ENCODE assay signal across 15 cellular contexts in genomic region chr22:46196268-46196667, GRCh38. TPM values are rescaled to one million over a fixed set of nuclear protein-coding genes. Genes with fewer than 3 reads are reported as not detected.
A peak's percentile ranks its signal among the peaks of the same experiment; 100 is the strongest.
DNase-seq lines count a peak whose midpoint lies in the region; FAIRE-seq and TF ChIP-seq lines count a peak whose summit lies in the region.
"Had no signal": no experiment of that assay in that cellular context is flagged by ENCODE, and none has a peak within 500 bp of the region (broad histone marks: within the 10 kb centered on the region; RNA-seq: fewer than 3 reads in every experiment).

No MANE protein-coding gene starts in this region.

- H3K27ac ChIP-seq in colonic mucosa: peak overlapping the region; percentile 72
- peak overlapping the region; percentile 93 to 98 for H3K27ac ChIP-seq in small intestine (ENCODE audit: low read depth in 1 of 2, low read length in 1 of 2)
- no peak overlapping the region for H3K27ac ChIP-seq in uterus
- H3K27ac ChIP-seq: esophagus muscularis mucosa, KMS-11, sigmoid colon had no signal

- H3K27me3 ChIP-seq in colonic mucosa: no peaks in the 10 kb centered on the region
- H3K27me3 ChIP-seq in small intestine (ENCODE audit: control insufficient read depth in 2 of 2, insufficient read depth in 2 of 2, low read length in 2 of 2): no peaks in the 10 kb centered on the region
- no peaks in the 10 kb centered on the region for H3K27me3 ChIP-seq in uterus
- H3K27me3 ChIP-seq: esophagus muscularis mucosa, sigmoid colon had no signal

- FAIRE-seq in small intestine (lab: Jason Lieb, UNC) (no peak), GM12892 (lab: Jason Lieb, UNC) (no peak)
- FAIRE-seq: GM12878, RCC 7860 had no signal

- WGBS in small intestine, 3 donors: 18 to 63% (median 43%) methylated on average over 8 of the region's 8 CpGs

- no peak for TF ChIP-seq CTCF in colonic mucosa (IDR thresholded peaks at IDR 0.05)
- no peak for TF ChIP-seq CTCF in uterus (IDR thresholded peaks at IDR 0.05)

- DNase-seq in G401 (ENCODE audit: low spot score): peak; percentile 13
- DNase-seq in colonic mucosa: peak; percentile 72
- peak; percentile 11 for DNase-seq in medulla oblongata (ENCODE audit: extremely low spot score)
- DNase-seq in small intestine: peak; percentile 84
- DNase-seq in HCEC 1CT: no peak
- DNase-seq in uterus: no peak
- DNase-seq in GM12892 (ENCODE audit: insufficient read length): no peak
- DNase-seq: GF-D8; NCI-H1048; sigmoid colon; stimulated activated CD4-positive, alpha-beta T cell treated with anti-CD3 and anti-CD28 coated beads, Interleukin-2, amount 100 ng/mL, for 24 hours had no signal

- in situ Hi-C loops in G401 (cut with HindIII; ENCODE audit: low sequenced_read_pairs): no loop called here

- peaks cover 29% of the 10 kb centered on the region for H3K4me1 ChIP-seq in colonic mucosa
- H3K4me1 ChIP-seq in small intestine (ENCODE audit: control insufficient read depth in 2 of 2, insufficient read depth in 1 of 2, low read depth in 1 of 2, low read length in 1 of 2): peaks cover 5 to 6% of the 10 kb centered on the region in 2 donors
- no peaks in the 10 kb centered on the region for H3K4me1 ChIP-seq in uterus
- H3K4me1 ChIP-seq: sigmoid colon had no signal

- no peaks in the 10 kb centered on the region for H3K36me3 ChIP-seq in colonic mucosa
- peaks cover 7 to 10% of the 10 kb centered on the region in 2 donors for H3K36me3 ChIP-seq in small intestine (ENCODE audit: control insufficient read depth in 2 of 2, insufficient read depth in 2 of 2, low read length in 2 of 2)
- no peaks in the 10 kb centered on the region for H3K36me3 ChIP-seq in uterus

- TF ChIP-seq POLR2A in uterus (IDR thresholded peaks at IDR 0.05) (no peak), GM12892 (IDR thresholded peaks at IDR 0.05; ENCODE audit: low read depth, low read length) (no peak)

- H3K9me3 ChIP-seq in colonic mucosa (no peaks in the 10 kb centered on the region), small intestine (ENCODE audit: control insufficient read depth, low read depth) (no peaks in the 10 kb centered on the region), uterus (no peaks in the 10 kb centered on the region)
- H3K9me3 ChIP-seq: esophagus muscularis mucosa, sigmoid colon had no signal

- intact Hi-C loops in colonic mucosa (cut with DNase I) (no loop called here), uterus (cut with DNase I; ENCODE audit: low total_unique reads) (loop anchor here (10.0 kb wide), 1 partner anchor 491 kb away; no protein-coding TSS in a partner anchor)

- H3K4me3 ChIP-seq in colonic mucosa (no peak overlapping the region), small intestine (ENCODE audit: low read depth in 1 of 2, low read length in 2 of 2) (no peak overlapping the region), uterus (no peak overlapping the region)
- H3K4me3 ChIP-seq: esophagus muscularis mucosa, GM12878, sigmoid colon had no signal

- H3K9ac ChIP-seq in colonic mucosa (ENCODE audit: low read depth in 2 of 2, low read length in 2 of 2): peak overlapping the region; percentile 26 to 73
- H3K9ac ChIP-seq: KMS-11 had no signal

RNA-seq across cellular contexts. Expression of gene PPARA, which starts 45.9 kb away (rescaled TPM):
- 1.7 and 3.2 TPM in 2 replicates for total RNA-seq in G401 (2014; rRNA removed; shearing (Covaris generic))
- total RNA-seq in colonic mucosa (10 to 100 TPM; 59.8 to 74.8 TPM), uterus (10 to 100 TPM in 2 of 4 donors, 1 to 10 TPM in 2; 1.8 to 24.8 (median 14.0) TPM)
- polyA plus RNA-seq in small intestine: 10 to 100 TPM; 19.9 to 24.0 (median 21.9) TPM
- 6.2 TPM for polyA plus RNA-seq in GM12892 (2012; ENCODE audit: missing spikeins)

RNA-seq across cellular contexts. Expression of gene CDPF1, which starts 53.8 kb away (rescaled TPM):
- total RNA-seq in G401 (2014; rRNA removed; shearing (Covaris generic)): 38.4 and 49.2 TPM in 2 replicates
- 10 to 100 TPM in 1 of 2 donors, 1 to 10 TPM in 1; 5.8 to 11.2 TPM for total RNA-seq in colonic mucosa
- polyA plus RNA-seq in small intestine: 10 to 100 TPM in 2 of 3 donors, 1 to 10 TPM in 1; 7.4 to 13.2 (median 10.7) TPM
- 10 to 100 TPM in 1 of 4 donors, 1 to 10 TPM in 3; 1.5 to 12.7 (median 4.5) TPM for total RNA-seq in uterus
- 6.9 TPM for polyA plus RNA-seq in GM12892 (2012; ENCODE audit: missing spikeins)

Comparison
In these comparisons a context has a peak if more than half of its experiments do, and no peak if none do; other contexts are left out.
1. DNase-seq: peak in G401 (single experiment), colonic mucosa (single experiment), medulla oblongata (single experiment) and small intestine (single experiment); none in HCEC 1CT (single experiment), uterus (0 of 2) and GM12892 (single experiment).
2. H3K27ac ChIP-seq: peak in colonic mucosa (single experiment) and small intestine (2 of 2); none in uterus (0 of 2).